ENCODE assay signal across 9 cellular contexts in the genomic region with DNA sequence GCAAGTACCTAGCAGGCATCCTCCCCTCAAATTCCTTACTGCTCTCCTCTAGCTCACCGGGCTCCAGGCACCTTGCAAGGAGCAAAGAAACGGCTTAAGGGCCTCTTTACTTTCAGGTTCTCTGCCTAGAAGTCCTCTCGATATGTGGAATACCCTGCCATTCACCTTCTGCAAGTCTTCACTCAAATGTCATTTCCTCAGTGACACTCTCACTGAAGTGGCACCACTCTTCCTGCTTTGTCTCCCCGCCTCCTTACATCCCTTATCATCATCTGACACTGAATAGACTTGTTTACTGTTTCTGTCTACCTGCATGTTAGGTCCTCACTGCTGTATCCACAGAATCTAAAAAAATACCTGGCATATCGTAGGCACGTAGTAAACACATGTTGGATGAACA. TPM values are rescaled to one million over a fixed set of nuclear protein-coding genes. Genes with fewer than 3 reads are reported as not detected.
DNase-seq lines count a peak whose midpoint lies in the region; ATAC-seq and TF ChIP-seq lines count a peak whose summit lies in the region.
"Had no signal": no experiment of that assay in that cellular context is flagged by ENCODE, and none has a peak within 500 bp of the region (broad histone marks: within the 10 kb centered on the region; RNA-seq: fewer than 3 reads in every experiment).

No MANE protein-coding gene starts in this region.

- H3K36me3 ChIP-seq in kidney epithelial cell (ENCODE audit: control insufficient read depth, insufficient read depth, low read length): no peaks in the 10 kb centered on the region
- H3K36me3 ChIP-seq in thoracic aorta: peaks cover 8% of the 10 kb centered on the region

- H3K27me3 ChIP-seq in kidney epithelial cell (ENCODE audit: control insufficient read depth, insufficient read depth, low read length): no peaks in the 10 kb centered on the region
- no peaks in the 10 kb centered on the region for H3K27me3 ChIP-seq in thoracic aorta (replicated peaks; ENCODE audit: insufficient read depth)

- H3K9me3 ChIP-seq in thoracic aorta: no peaks in the 10 kb centered on the region

- peak overlapping the region; percentile 89 for H3K4me3 Mint-ChIP-seq in activated CD4-positive, alpha-beta T cell treated with anti-CD3 and anti-CD28 coated beads, Interleukin-2, amount 10 ng/mL, durations not matched to agents 24 days and 14 days
- H3K4me3 Mint-ChIP-seq in activated naive CD8-positive, alpha-beta T cell: peak overlapping the region; percentile 99

- H3K4me1 ChIP-seq in thoracic aorta (ENCODE audit: control insufficient read depth in 1 of 2, low read depth in 2 of 2): peaks cover 15 to 28% of the 10 kb centered on the region in 2 donors

- peaks cover 36% of the 10 kb centered on the region for H3K36me3 Mint-ChIP-seq in activated CD4-positive, alpha-beta T cell treated with anti-CD3 and anti-CD28 coated beads, Interleukin-2, amount 10 ng/mL, durations not matched to agents 24 days and 14 days (ENCODE audit: low read depth)
- peaks cover 10% of the 10 kb centered on the region for H3K36me3 Mint-ChIP-seq in activated naive CD8-positive, alpha-beta T cell

- TF ChIP-seq CTCF in kidney epithelial cell (IDR thresholded peaks at IDR 0.05; ENCODE audit: insufficient read depth, low read length, poor library complexity, severe bottlenecking) (no peak), thoracic aorta (IDR thresholded peaks at IDR 0.05) (no peak)

- ATAC-seq in thoracic aorta (ENCODE audit: insufficient number of reproducible peaks, low FRiP score, low read depth): no peak
- no peak for ATAC-seq in GM21367 (IDR thresholded peaks at IDR 0.05; ENCODE audit: unreplicated experiment)

- in situ Hi-C loops in ACHN (cut with HindIII; ENCODE audit: low pct_ligation_motif_present, low pct_unique_long_range_greater_than_20kb, low sequenced_read_pairs): no loop called here

- intact Hi-C loops in activated CD4-positive, alpha-beta T cell treated with anti-CD3 and anti-CD28 coated beads, Interleukin-2, amount 10 ng/mL, durations not matched to agents 24 days and 14 days (cut with micrococcal nuclease): loop anchor here (1.0 to 2.0 kb wide), 2 partner anchors 19 to 21 kb away; no protein-coding TSS in a partner anchor

- H3K9me3 Mint-ChIP-seq in activated CD4-positive, alpha-beta T cell treated with anti-CD3 and anti-CD28 coated beads, Interleukin-2, amount 10 ng/mL, durations not matched to agents 24 days and 14 days: no peaks in the 10 kb centered on the region
- no peaks in the 10 kb centered on the region for H3K9me3 Mint-ChIP-seq in activated naive CD8-positive, alpha-beta T cell (ENCODE audit: low read depth)

- peaks cover 33% of the 10 kb centered on the region for H3K4me1 Mint-ChIP-seq in activated CD4-positive, alpha-beta T cell treated with anti-CD3 and anti-CD28 coated beads, Interleukin-2, amount 10 ng/mL, durations not matched to agents 24 days and 14 days
- peaks cover 44% of the 10 kb centered on the region for H3K4me1 Mint-ChIP-seq in activated naive CD8-positive, alpha-beta T cell (ENCODE audit: low read depth)

- H3K4me3 ChIP-seq in kidney epithelial cell (ENCODE audit: low read depth, low read length) (peak overlapping the region; percentile 88), thoracic aorta (peak overlapping the region; percentile 87)

- H3K27me3 Mint-ChIP-seq in activated CD4-positive, alpha-beta T cell treated with anti-CD3 and anti-CD28 coated beads, Interleukin-2, amount 10 ng/mL, durations not matched to agents 24 days and 14 days: no peaks in the 10 kb centered on the region
- H3K27me3 Mint-ChIP-seq in activated naive CD8-positive, alpha-beta T cell: no peaks in the 10 kb centered on the region

- peak; percentile 75 for DNase-seq in activated CD4-positive, alpha-beta T cell treated with anti-CD3 and anti-CD28 coated beads, Interleukin-2, amount 10 ng/mL, durations not matched to agents 24 days and 14 days
- no peak for DNase-seq in activated CD4-positive, alpha-beta T cell treated with anti-CD3 and anti-CD28 coated beads for 1 hour
- DNase-seq in kidney epithelial cell (ENCODE audit: low read depth): no peak
- no peak for DNase-seq in thoracic aorta (ENCODE audit: low spot score)
- no peak for DNase-seq in T-helper 9 cell
- no peak for DNase-seq in ACHN
- DNase-seq: cortex of kidney had no signal

- peak overlapping the region; percentile 86 for H3K27ac Mint-ChIP-seq in activated CD4-positive, alpha-beta T cell treated with anti-CD3 and anti-CD28 coated beads, Interleukin-2, amount 10 ng/mL, durations not matched to agents 24 days and 14 days
- H3K27ac Mint-ChIP-seq in activated naive CD8-positive, alpha-beta T cell: peak overlapping the region; percentile 98

- peak overlapping the region in 1 of 2 donors; percentile 63 for H3K27ac ChIP-seq in thoracic aorta

RNA-seq across cellular contexts. Expression of a gene that starts 0.9 kb away (rescaled TPM):
- 22.3 and 27.1 TPM in 2 replicates for total RNA-seq in activated CD4-positive, alpha-beta T cell treated with anti-CD3 and anti-CD28 coated beads, Interleukin-2, amount 10 ng/mL, durations not matched to agents 24 days and 14 days
- total RNA-seq in kidney epithelial cell (10.4 and 14.4 TPM in 2 replicates), thoracic aorta (10 to 100 TPM; 15.6 to 22.6 TPM)

RNA-seq across cellular contexts. Expression of a gene that starts 1.0 kb away (rescaled TPM):
- 69.7 and 72.2 TPM in 2 replicates for total RNA-seq in activated CD4-positive, alpha-beta T cell treated with anti-CD3 and anti-CD28 coated beads, Interleukin-2, amount 10 ng/mL, durations not matched to agents 24 days and 14 days
- total RNA-seq in kidney epithelial cell (37.0 and 41.8 TPM in 2 replicates), thoracic aorta (10 to 100 TPM; 46.6 to 74.2 TPM)

RNA-seq across cellular contexts. Expression of a gene that starts 45.5 kb away (rescaled TPM):
- total RNA-seq in activated CD4-positive, alpha-beta T cell treated with anti-CD3 and anti-CD28 coated beads, Interleukin-2, amount 10 ng/mL, durations not matched to agents 24 days and 14 days: 103 and 106 TPM in 2 replicates
- total RNA-seq in kidney epithelial cell (12.1 and 29.4 TPM in 2 replicates), thoracic aorta (100 to 1,000 TPM in 1 of 2 donors, 10 to 100 TPM in 1; 92.1 to 125 TPM)
